ENCODE assay signal across 1 cellular context in genomic region chr9:76297721-76298239, GRCh38.
TF ChIP-seq lines count a peak whose summit lies in the region.

No MANE protein-coding gene starts in this region.

TF ChIP-seq in IMR-90, 13 proteins besides CTCF, POLR2A, EP300 and RAD21 (continued from another document):
- TF ChIP-seq USF2 (IDR thresholded peaks at IDR 0.05; ENCODE audit: low read depth, low read length): no peak
TF ChIP-seq in IMR-90: peak in this region for 0.
